ENCODE assay signal across 1 cellular context in the genomic region with DNA sequence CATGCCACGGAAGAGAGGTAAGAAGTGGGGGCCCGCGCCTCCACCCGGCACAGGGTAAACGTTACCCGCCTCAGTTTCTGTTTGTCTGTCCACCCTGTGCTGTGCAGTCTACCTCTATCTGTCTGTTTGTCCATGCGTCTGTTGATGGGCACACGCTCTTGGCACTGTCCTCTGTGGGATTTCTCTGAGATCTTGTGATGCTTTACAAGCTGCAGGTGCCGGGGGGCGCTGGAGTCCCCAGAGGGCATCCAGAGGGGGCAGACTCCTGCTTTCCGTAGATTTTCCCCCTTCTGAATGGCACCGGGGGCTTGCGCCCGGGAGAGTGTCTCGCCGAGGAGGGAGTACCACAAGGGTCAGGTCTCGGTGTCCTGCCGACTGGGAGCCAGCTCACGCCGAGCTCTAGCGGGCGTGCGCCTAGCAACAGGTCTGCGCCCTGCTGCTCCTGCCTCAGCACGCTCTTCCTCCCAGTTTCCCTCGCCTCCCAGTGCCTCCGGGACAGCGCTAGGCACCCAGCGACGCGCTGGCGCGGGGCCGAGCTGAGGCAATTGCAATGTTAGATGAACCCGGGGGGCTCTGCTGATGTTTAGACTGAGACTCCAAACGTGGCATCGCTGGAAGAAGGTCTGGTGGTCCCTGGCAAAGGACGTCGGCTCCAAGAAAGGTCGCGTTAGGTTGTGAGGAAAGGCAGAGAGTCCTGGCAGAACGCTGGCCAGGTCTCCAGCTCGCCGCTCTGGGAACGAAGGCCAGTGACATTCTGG.
A peak's percentile ranks its signal among the peaks of the same experiment; 100 is the strongest.
TF ChIP-seq lines count a peak whose summit lies in the region.

No MANE protein-coding gene starts in this region.

TF ChIP-seq in IMR-90, 13 proteins besides CTCF, POLR2A, EP300 and RAD21:
- TF ChIP-seq FOS (IDR thresholded peaks at IDR 0.05; ENCODE audit: low read depth, low read length) (no peak), MXI1 (IDR thresholded peaks at IDR 0.05; ENCODE audit: borderline replicate concordance, low read depth, low read length) (peak; percentile 73; the same call in 1 of the 2 replicates)
